26 cellular contexts compared by ENCODE assay signal in genomic region chr14:104871656-104872468, GRCh38. TPM values are rescaled to one million over a fixed set of nuclear protein-coding genes. Genes with fewer than 3 reads are reported as not detected.
A peak's percentile ranks its signal among the peaks of the same experiment; 100 is the strongest.
DNase-seq lines count a peak whose midpoint lies in the region; ATAC-seq, FAIRE-seq and TF ChIP-seq lines count a peak whose summit lies in the region.
"Had no signal": no experiment of that assay in that cellular context is flagged by ENCODE, and none has a peak within 500 bp of the region (broad histone marks: within the 10 kb centered on the region; RNA-seq: fewer than 3 reads in every experiment).

No MANE protein-coding gene starts in this region.

- H3K27ac ChIP-seq in RWPE1 = peak overlapping the region; percentile 86
- no peak overlapping the region for H3K27ac ChIP-seq in HepG2 (ENCODE audit: extremely low read length, insufficient read depth, low read length)
- no peak overlapping the region for H3K27ac ChIP-seq in testis
- H3K27ac ChIP-seq in sigmoid colon = no peak overlapping the region
- H3K27ac ChIP-seq in MM.1S (ENCODE audit: low read length) = no peak overlapping the region
- H3K27ac ChIP-seq: dorsolateral prefrontal cortex, hepatocyte, tibial nerve had no signal

- CTCF ChIA-PET in RWPE1 (lab: Yijun Ruan, JAX) (no interaction called here), HepG2 (lab: Yijun Ruan, JAX; ENCODE audit: low intra/inter-chr PET ratio, low total read pairs) (interaction anchor here (1.9 kb wide), 1 partner anchor 104 kb away, joined by 11 read pairs; no protein-coding TSS in a partner anchor)
- CTCF ChIA-PET in activated CD8-positive, alpha-beta T cell treated with anti-CD3 and anti-CD28 coated beads, Interleukin-2, amount 10 ng/mL, durations not matched to agents 7 days and 5 days (lab: Charles Lee) = no interaction called here

- H3K27ac Mint-ChIP-seq in natural killer cell = peak overlapping the region; percentile 44 to 67
- H3K27ac Mint-ChIP-seq in natural killer cell treated with Interleukin-12 subunit alpha and Interleukin-12 subunit beta and Interleukin-15 and Interleukin-18, amount 100 ng/mL, for 72 hours = no peak overlapping the region
- H3K27ac Mint-ChIP-seq in activated CD8-positive, alpha-beta T cell treated with anti-CD3 and anti-CD28 coated beads, Interleukin-2, amount 10 ng/mL, durations not matched to agents 7 days and 5 days = no peak overlapping the region
- H3K27ac Mint-ChIP-seq: activated T-helper 2 cell treated with anti-CD3 and anti-CD28 coated beads, Interferon-gamma antibody, Interleukin-2, Interleukin-4, amounts not matched to agents 10 μg/mL and 5 μg/mL and 100 μg/mL, durations not matched to agents 14 hours and 24 hours and 36 hours; CD4-positive, alpha-beta T cell; IgD-negative memory B cell; memory B cell; stimulated activated naive CD8-positive, alpha-beta T cell treated with anti-CD3 and anti-CD28 coated beads, Interleukin-15, Interleukin-2, amounts not matched to agents 100 ng/mL and 50 ng/mL, for 24 hours; T-cell had no signal

- 97% methylated on average over 44 of the region's 47 CpGs for WGBS in HepG2 (ENCODE audit: low lambda C conversion rate)
- WGBS in testis, 2 donors = 72 to 79% methylated on average over 26 to 46 of the region's 47 CpGs
- 88 to 92% methylated on average over 44 to 47 of the region's 47 CpGs for WGBS in sigmoid colon, 2 donors

- H4K20me1 ChIP-seq in HepG2 (ENCODE audit: insufficient read depth, low read length) (peaks cover 9% of the 10 kb centered on the region; the same call in 1 of the 2 replicates), MM.1S (ENCODE audit: insufficient read depth, low read length) (no peaks in the 10 kb centered on the region)

- no TSS peak for BruUV-seq in HepG2 (replicated peaks; lab: Mats Ljungman, UMichigan)

- intact Hi-C loops in natural killer cell (cut with micrococcal nuclease) = no loop called here
- intact Hi-C loops in HepG2 (cut with micrococcal nuclease; ENCODE audit: unreplicated experiment) = no loop called here
- intact Hi-C loops in testis (cut with DNase I; ENCODE audit: low total_unique reads) = no loop called here
- intact Hi-C loops in sigmoid colon (cut with DNase I) = no loop called here

- H3K9me3 Mint-ChIP-seq in natural killer cell = no peaks in the 10 kb centered on the region
- no peaks in the 10 kb centered on the region for H3K9me3 Mint-ChIP-seq in natural killer cell treated with Interleukin-12 subunit alpha and Interleukin-12 subunit beta and Interleukin-15 and Interleukin-18, amount 100 ng/mL, for 72 hours
- no peaks in the 10 kb centered on the region for H3K9me3 Mint-ChIP-seq in activated CD8-positive, alpha-beta T cell treated with anti-CD3 and anti-CD28 coated beads, Interleukin-2, amount 10 ng/mL, durations not matched to agents 7 days and 5 days (ENCODE audit: insufficient read depth)
- H3K9me3 Mint-ChIP-seq: activated T-helper 2 cell treated with anti-CD3 and anti-CD28 coated beads, Interferon-gamma antibody, Interleukin-2, Interleukin-4, amounts not matched to agents 10 μg/mL and 5 μg/mL and 100 μg/mL, durations not matched to agents 14 hours and 24 hours and 36 hours; CD4-positive, alpha-beta T cell; IgD-negative memory B cell; memory B cell; stimulated activated naive CD8-positive, alpha-beta T cell treated with anti-CD3 and anti-CD28 coated beads, Interleukin-15, Interleukin-2, amounts not matched to agents 100 ng/mL and 50 ng/mL, for 24 hours; T-cell had no signal

- no peak for TF ChIP-seq RAD21 in HepG2 (CRISPR knock-in tag; IDR thresholded peaks at IDR 0.05)

- H3K36me3 Mint-ChIP-seq in natural killer cell = no peaks in the 10 kb centered on the region
- no peaks in the 10 kb centered on the region for H3K36me3 Mint-ChIP-seq in natural killer cell treated with Interleukin-12 subunit alpha and Interleukin-12 subunit beta and Interleukin-15 and Interleukin-18, amount 100 ng/mL, for 72 hours
- no peaks in the 10 kb centered on the region for H3K36me3 Mint-ChIP-seq in activated CD8-positive, alpha-beta T cell treated with anti-CD3 and anti-CD28 coated beads, Interleukin-2, amount 10 ng/mL, durations not matched to agents 7 days and 5 days (ENCODE audit: low read depth)
- H3K36me3 Mint-ChIP-seq: IgD-negative memory B cell, memory B cell, naive B cell, T-cell had no signal

- TF ChIP-seq POLR2A in HepG2 (IDR thresholded peaks at IDR 0.05; ENCODE audit: insufficient read depth in 1 of 2, low read depth in 2 of 2, low read length in 2 of 2) = no peak
- TF ChIP-seq POLR2A in testis (IDR thresholded peaks at IDR 0.05) = no peak
- TF ChIP-seq POLR2A in sigmoid colon (IDR thresholded peaks at IDR 0.05) = no peak

- H3K4me2 ChIP-seq in HepG2 (ENCODE audit: low read depth, low read length) (no peak overlapping the region), MM.1S (ENCODE audit: low read depth, low read length) (no peak overlapping the region)
- H3K4me2 ChIP-seq: hepatocyte had no signal

- H3K4me3 ChIP-seq in HepG2 (replicated peaks in 1 of 3; ENCODE audit: insufficient read depth in 1 of 3, low read depth in 2 of 3, low read length in 3 of 3) = no peak overlapping the region
- H3K4me3 ChIP-seq in testis = no peak overlapping the region
- no peak overlapping the region for H3K4me3 ChIP-seq in sigmoid colon
- no peak overlapping the region for H3K4me3 ChIP-seq in MM.1S (ENCODE audit: low read length)
- H3K4me3 ChIP-seq: adrenal gland, hepatocyte, tibial nerve had no signal

- POLR2A ChIA-PET in RWPE1 (lab: Yijun Ruan, JAX; ENCODE audit: low non-redundant PET) = interaction anchor here (0.7 kb wide), 1 partner anchor 417 kb away, joined by 3 read pairs; no protein-coding TSS in a partner anchor
- POLR2A ChIA-PET in HepG2 (lab: Yijun Ruan, JAX) = no interaction called here
- POLR2A ChIA-PET in activated CD8-positive, alpha-beta T cell treated with anti-CD3 and anti-CD28 coated beads, Interleukin-2, amount 10 ng/mL, durations not matched to agents 7 days and 5 days (lab: Charles Lee) = no interaction called here

- TF ChIP-seq EP300 in HepG2 (IDR thresholded peaks at IDR 0.05; ENCODE audit: low read depth in 2 of 2, low read length in 2 of 2) = no peak
- TF ChIP-seq EP300 in HepG2 (CRISPR knock-in tag; IDR thresholded peaks at IDR 0.05; ENCODE audit: borderline replicate concordance) = no peak
- no peak for TF ChIP-seq EP300 in sigmoid colon (IDR thresholded peaks at IDR 0.05)

- TF ChIP-seq CTCF in natural killer cell (IDR thresholded peaks at IDR 0.05) (no peak), RWPE1 (conservative IDR thresholded peaks at IDR 0.05; ENCODE audit: low read depth) (no peak), HepG2 (CRISPR knock-in tag; IDR thresholded peaks at IDR 0.05) (no peak), testis (IDR thresholded peaks at IDR 0.05) (no peak), sigmoid colon (IDR thresholded peaks at IDR 0.05) (no peak), MM.1S (IDR thresholded peaks at IDR 0.05; ENCODE audit: low read length) (no peak)

- H3K27me3 Mint-ChIP-seq in natural killer cell (ENCODE audit: low read depth in 2 of 2) = peaks cover 0 to 11% of the 10 kb centered on the region in 2 donors
- peaks cover 8 to 12% of the 10 kb centered on the region in 2 donors for H3K27me3 Mint-ChIP-seq in natural killer cell treated with Interleukin-12 subunit alpha and Interleukin-12 subunit beta and Interleukin-15 and Interleukin-18, amount 100 ng/mL, for 72 hours
- H3K27me3 Mint-ChIP-seq in activated CD8-positive, alpha-beta T cell treated with anti-CD3 and anti-CD28 coated beads, Interleukin-2, amount 10 ng/mL, durations not matched to agents 7 days and 5 days (ENCODE audit: low read depth) = peaks cover 5% of the 10 kb centered on the region

- ATAC-seq in natural killer cell (no peak), HepG2 (no peak)
- ATAC-seq in natural killer cell treated with Interleukin-12 subunit alpha and Interleukin-12 subunit beta and Interleukin-15 and Interleukin-18, amount 100 ng/mL, for 72 hours = no peak
- no peak for ATAC-seq in activated CD8-positive, alpha-beta T cell treated with anti-CD3 and anti-CD28 coated beads, Interleukin-2, amount 10 ng/mL, durations not matched to agents 7 days and 5 days

- H3K27me3 ChIP-seq in HepG2 (ENCODE audit: control insufficient read depth in 1 of 2, insufficient read depth in 2 of 2, low read length in 2 of 2) (no peaks in the 10 kb centered on the region), testis (no peaks in the 10 kb centered on the region), sigmoid colon (no peaks in the 10 kb centered on the region), MM.1S (replicated peaks; ENCODE audit: insufficient read depth, low read length) (no peaks in the 10 kb centered on the region)
- H3K27me3 ChIP-seq: adrenal gland, dorsolateral prefrontal cortex, hepatocyte, tibial nerve had no signal

- H3K4me3 Mint-ChIP-seq in natural killer cell = no peak overlapping the region
- H3K4me3 Mint-ChIP-seq in natural killer cell treated with Interleukin-12 subunit alpha and Interleukin-12 subunit beta and Interleukin-15 and Interleukin-18, amount 100 ng/mL, for 72 hours = no peak overlapping the region
- no peak overlapping the region for H3K4me3 Mint-ChIP-seq in activated CD8-positive, alpha-beta T cell treated with anti-CD3 and anti-CD28 coated beads, Interleukin-2, amount 10 ng/mL, durations not matched to agents 7 days and 5 days
- H3K4me3 Mint-ChIP-seq: CD4-positive, alpha-beta T cell; memory B cell; stimulated activated naive CD8-positive, alpha-beta T cell treated with anti-CD3 and anti-CD28 coated beads, Interleukin-15, Interleukin-2, amounts not matched to agents 100 ng/mL and 50 ng/mL, for 24 hours had no signal

- H3F3A ChIP-seq in MM.1S (ENCODE audit: insufficient read depth, low read length) = no peaks in the 10 kb centered on the region

- H3K79me2 ChIP-seq in HepG2 (ENCODE audit: insufficient read depth, low read length) (peaks cover 14% of the 10 kb centered on the region), MM.1S (ENCODE audit: low read length) (no peaks in the 10 kb centered on the region)

- H3K9me2 ChIP-seq in MM.1S (replicated peaks; ENCODE audit: insufficient read depth, low read length) = no peaks in the 10 kb centered on the region

- H3K9ac ChIP-seq in HepG2 (ENCODE audit: insufficient read depth, low read depth, low read length) (no peak overlapping the region), MM.1S (ENCODE audit: low read length) (no peak overlapping the region)

- peaks cover 0 to 10% of the 10 kb centered on the region in 2 donors for H3K4me1 Mint-ChIP-seq in natural killer cell
- H3K4me1 Mint-ChIP-seq in natural killer cell treated with Interleukin-12 subunit alpha and Interleukin-12 subunit beta and Interleukin-15 and Interleukin-18, amount 100 ng/mL, for 72 hours (ENCODE audit: low read depth in 2 of 2) = peaks cover 7 to 14% of the 10 kb centered on the region in 2 donors
- peaks cover 6% of the 10 kb centered on the region for H3K4me1 Mint-ChIP-seq in activated CD8-positive, alpha-beta T cell treated with anti-CD3 and anti-CD28 coated beads, Interleukin-2, amount 10 ng/mL, durations not matched to agents 7 days and 5 days (ENCODE audit: low read depth)

- no peaks in the 10 kb centered on the region for H3K9me3 ChIP-seq in HepG2 (ENCODE audit: low read length)
- no peaks in the 10 kb centered on the region for H3K9me3 ChIP-seq in testis
- H3K9me3 ChIP-seq in sigmoid colon = no peaks in the 10 kb centered on the region
- H3K9me3 ChIP-seq in MM.1S (replicated peaks; ENCODE audit: insufficient read depth, low read length) = no peaks in the 10 kb centered on the region
- H3K9me3 ChIP-seq: adrenal gland, tibial nerve had no signal

- FAIRE-seq in HepG2 (lab: Jason Lieb, UNC) = no peak
- FAIRE-seq: islet of Langerhans, TTC549 had no signal

- in situ Hi-C loops in HepG2 (cut with HindIII; ENCODE audit: extremely low pct_ligation_motif_present, low pct_unique_long_range_greater_than_20kb) = no loop called here

- H3K4me1 ChIP-seq in HepG2 (ENCODE audit: insufficient read depth, low read length) = peaks cover 10% of the 10 kb centered on the region
- peaks cover 29% of the 10 kb centered on the region for H3K4me1 ChIP-seq in testis
- H3K4me1 ChIP-seq in sigmoid colon = peaks cover 0 to 22% (median 9%) of the 10 kb centered on the region in 4 donors
- H3K4me1 ChIP-seq in MM.1S (ENCODE audit: low read length) = no peaks in the 10 kb centered on the region

- DNase-seq in natural killer cell = no peak
- DNase-seq in natural killer cell treated with Interleukin-12 subunit alpha and Interleukin-12 subunit beta and Interleukin-15 and Interleukin-18, amount 100 ng/mL, for 72 hours (ENCODE audit: low spot score) = no peak
- DNase-seq in RWPE1 (ENCODE audit: low spot score) = no peak
- DNase-seq in HepG2 (ENCODE audit: low spot score) = no peak
- DNase-seq in testis = peak; percentile 48
- DNase-seq in sigmoid colon = no peak
- DNase-seq in activated CD8-positive, alpha-beta T cell treated with anti-CD3 and anti-CD28 coated beads, Interleukin-2, amount 10 ng/mL, durations not matched to agents 7 days and 5 days = no peak
- DNase-seq in MM.1S = no peak
- DNase-seq: caudate nucleus; CD4-positive, alpha-beta T cell; dorsolateral prefrontal cortex; GDM1; naive B cell; OCI-M1; SHP77 treated with DMSO at 0.1 percent for 48 hours; stimulated activated CD4-positive, alpha-beta T cell treated with anti-CD3 and anti-CD28 coated beads, Interleukin-2, amount 100 ng/mL, for 24 hours; T-cell had no signal

- H2AFZ ChIP-seq in HepG2 (ENCODE audit: low read length) (no peak overlapping the region), MM.1S (ENCODE audit: low read length) (no peak overlapping the region)
- H2AFZ ChIP-seq: hepatocyte had no signal

- H3K36me3 ChIP-seq in HepG2 (replicated peaks in 1 of 2; ENCODE audit: control insufficient read depth in 1 of 2, insufficient read depth in 2 of 2, low read length in 2 of 2) (peaks cover under 1 to 2% of the 10 kb centered on the region in 2 experiments; a peak in 3 of 5 replicates), testis (ENCODE audit: low read depth, missing control alignments) (no peaks in the 10 kb centered on the region), sigmoid colon (peaks cover 0 to 9% (median 2%) of the 10 kb centered on the region in 4 donors), MM.1S (replicated peaks; ENCODE audit: insufficient read depth, low read length) (no peaks in the 10 kb centered on the region)
- H3K36me3 ChIP-seq: adrenal gland had no signal

RNA-seq across cellular contexts. Expression of gene CEP170B, which starts 6.8 kb away (rescaled TPM):
- under 1 TPM; 0.24 to 0.72 (median 0.30) TPM for total RNA-seq in natural killer cell
- total RNA-seq in natural killer cell treated with Interleukin-12 subunit alpha and Interleukin-12 subunit beta and Interleukin-15 and Interleukin-18, amount 100 ng/mL, for 72 hours = 1 to 10 TPM; 3.4 to 3.8 TPM
- total RNA-seq in HepG2 (2016; rRNA removed; fragmentation: Illumina TruSeq; extraction: Trizol) = 4.4 and 8.8 TPM in 2 replicates
- 1.9 and 3.8 TPM in 2 replicates for total RNA-seq in HepG2 (2016; cell fraction: cytosol; rRNA removed; fragmentation: Illumina TruSeq; extraction: Trizol; ENCODE audit: low read depth)
- total RNA-seq in HepG2 (2016; cell fraction: insoluble cytoplasmic fraction; rRNA removed; fragmentation: Illumina TruSeq; extraction: Trizol) = 3.5 and 8.9 TPM in 2 replicates
- 2.8 and 3.2 TPM in 2 replicates for total RNA-seq in HepG2 (2016; cell fraction: membrane; rRNA removed; fragmentation: Illumina TruSeq; extraction: Trizol)
- 7.2 and 8.8 TPM in 2 replicates for total RNA-seq in HepG2 (2016; cell fraction: nucleus; rRNA removed; fragmentation: Illumina TruSeq; extraction: Trizol)
- 4.3 and 6.2 TPM in 2 replicates for polyA plus RNA-seq in HepG2 (2011; rRNA removed)
- polyA plus RNA-seq in HepG2 (2011; cell fraction: cytosol; rRNA removed) = 3.5 and 4.9 TPM in 2 replicates
- 25.2 and 37.7 TPM in 2 replicates for polyA plus RNA-seq in HepG2 (2011; cell fraction: nucleus; rRNA removed)
- polyA plus RNA-seq in HepG2 (2012) = 7.4 and 10.5 TPM in 2 replicates
- 0.50 and 0.58 TPM in 2 replicates for polyA plus RNA-seq in HepG2 (2016; cell fraction: cytosol; fragmentation: Illumina TruSeq; extraction: Trizol; ENCODE audit: low read depth)
- 4.9 and 7.1 TPM in 2 replicates for polyA plus RNA-seq in HepG2 (2016; cell fraction: insoluble cytoplasmic fraction; fragmentation: Illumina TruSeq; extraction: Trizol; ENCODE audit: low read depth)
- 1.8 and 2.2 TPM in 2 replicates for polyA plus RNA-seq in HepG2 (2016; cell fraction: membrane; fragmentation: Illumina TruSeq; extraction: Trizol; ENCODE audit: low read depth)
- 43.8 and 50.2 TPM in 2 replicates for polyA plus RNA-seq in HepG2 (2016; cell fraction: nucleus; fragmentation: Illumina TruSeq; extraction: Trizol; ENCODE audit: insufficient read depth, low read depth)
- 6.4 and 7.9 TPM in 2 replicates for polyA minus RNA-seq in HepG2 (2011; rRNA and poly(A)+ RNA removed; ENCODE audit: low replicate concordance)
- 4.6 and 7.0 TPM in 2 replicates for polyA minus RNA-seq in HepG2 (2011; cell fraction: cytosol; rRNA and poly(A)+ RNA removed)
- 4.1 and 5.7 TPM in 2 replicates for polyA minus RNA-seq in HepG2 (2011; cell fraction: nucleus; rRNA and poly(A)+ RNA removed)
- total RNA-seq in testis = 10 to 100 TPM; 73.9 to 79.7 TPM
- 33.9 TPM for polyA plus RNA-seq in testis (ENCODE audit: insufficient read depth, low read depth, low replicate concordance)
- total RNA-seq in sigmoid colon = 10 to 100 TPM in 2 of 4 donors, 1 to 10 TPM in 2; 5.4 to 16.1 (median 11.4) TPM
- 10 to 100 TPM; 12.6 to 60.0 (median 22.4) TPM for polyA plus RNA-seq in sigmoid colon
- 1 to 10 TPM; 2.5 to 2.7 TPM for total RNA-seq in activated CD8-positive, alpha-beta T cell treated with anti-CD3 and anti-CD28 coated beads, Interleukin-2, amount 10 ng/mL, durations not matched to agents 7 days and 5 days
- polyA plus RNA-seq: IgD-negative memory B cell had no signal

RNA-seq across cellular contexts. Expression of gene PLD4, which starts 52.8 kb away (rescaled TPM):
- total RNA-seq in natural killer cell (1 to 10 TPM; 1.7 to 7.2 (median 2.9) TPM), HepG2 (2016; rRNA removed; fragmentation: Illumina TruSeq; extraction: Trizol) (not detected in 2 replicates), testis (1 to 10 TPM; 1.1 to 1.7 TPM), sigmoid colon (1 to 10 TPM in 1 of 4 donors, under 1 TPM in 3; 0.28 to 1.5 (median 0.60) TPM)
- not detected for total RNA-seq in natural killer cell treated with Interleukin-12 subunit alpha and Interleukin-12 subunit beta and Interleukin-15 and Interleukin-18, amount 100 ng/mL, for 72 hours
- total RNA-seq in HepG2 (2016; cell fraction: cytosol; rRNA removed; fragmentation: Illumina TruSeq; extraction: Trizol; ENCODE audit: low read depth) = not detected in 2 replicates
- total RNA-seq in HepG2 (2016; cell fraction: insoluble cytoplasmic fraction; rRNA removed; fragmentation: Illumina TruSeq; extraction: Trizol) = not detected in 2 replicates
- not detected in 2 replicates for total RNA-seq in HepG2 (2016; cell fraction: membrane; rRNA removed; fragmentation: Illumina TruSeq; extraction: Trizol)
- total RNA-seq in HepG2 (2016; cell fraction: nucleus; rRNA removed; fragmentation: Illumina TruSeq; extraction: Trizol) = not detected in 2 replicates
- polyA plus RNA-seq in HepG2 (2011; rRNA removed) (not detected in 2 replicates), testis (ENCODE audit: insufficient read depth, low read depth, low replicate concordance) (1.2 TPM), sigmoid colon (1 to 10 TPM in 1 of 3 donors, not detected in 2; 7.1 TPM)
- polyA plus RNA-seq in HepG2 (2011; cell fraction: cytosol; rRNA removed) = not detected in 2 replicates
- not detected in 2 replicates for polyA plus RNA-seq in HepG2 (2011; cell fraction: nucleus; rRNA removed)
- not detected in 2 replicates for polyA plus RNA-seq in HepG2 (2012)
- polyA plus RNA-seq in HepG2 (2016; cell fraction: cytosol; fragmentation: Illumina TruSeq; extraction: Trizol; ENCODE audit: low read depth) = not detected in 2 replicates
- not detected in 2 replicates for polyA plus RNA-seq in HepG2 (2016; cell fraction: insoluble cytoplasmic fraction; fragmentation: Illumina TruSeq; extraction: Trizol; ENCODE audit: low read depth)
- not detected in 2 replicates for polyA plus RNA-seq in HepG2 (2016; cell fraction: membrane; fragmentation: Illumina TruSeq; extraction: Trizol; ENCODE audit: low read depth)
- not detected in 2 replicates for polyA plus RNA-seq in HepG2 (2016; cell fraction: nucleus; fragmentation: Illumina TruSeq; extraction: Trizol; ENCODE audit: insufficient read depth, low read depth)
- polyA minus RNA-seq in HepG2 (2011; rRNA and poly(A)+ RNA removed; ENCODE audit: low replicate concordance) = 0.02 TPM in 1 of 2 replicates, not detected in the other
- polyA minus RNA-seq in HepG2 (2011; cell fraction: cytosol; rRNA and poly(A)+ RNA removed) = not detected in 2 replicates
- not detected in 2 replicates for polyA minus RNA-seq in HepG2 (2011; cell fraction: nucleus; rRNA and poly(A)+ RNA removed)
- not detected for total RNA-seq in activated CD8-positive, alpha-beta T cell treated with anti-CD3 and anti-CD28 coated beads, Interleukin-2, amount 10 ng/mL, durations not matched to agents 7 days and 5 days
- total RNA-seq: hepatocyte had no signal

Comparison
In these comparisons a context has a peak if more than half of its experiments do, and no peak if none do; other contexts are left out.
1. H3K27ac Mint-ChIP-seq: peak in natural killer cell (2 of 2); none in natural killer cell treated with Interleukin-12 subunit alpha and Interleukin-12 subunit beta and Interleukin-15 and Interleukin-18, amount 100 ng/mL, for 72 hours (0 of 2) and activated CD8-positive, alpha-beta T cell treated with anti-CD3 and anti-CD28 coated beads, Interleukin-2, amount 10 ng/mL, durations not matched to agents 7 days and 5 days (single experiment).